13 cellular contexts compared by ENCODE assay signal in the genomic region with DNA sequence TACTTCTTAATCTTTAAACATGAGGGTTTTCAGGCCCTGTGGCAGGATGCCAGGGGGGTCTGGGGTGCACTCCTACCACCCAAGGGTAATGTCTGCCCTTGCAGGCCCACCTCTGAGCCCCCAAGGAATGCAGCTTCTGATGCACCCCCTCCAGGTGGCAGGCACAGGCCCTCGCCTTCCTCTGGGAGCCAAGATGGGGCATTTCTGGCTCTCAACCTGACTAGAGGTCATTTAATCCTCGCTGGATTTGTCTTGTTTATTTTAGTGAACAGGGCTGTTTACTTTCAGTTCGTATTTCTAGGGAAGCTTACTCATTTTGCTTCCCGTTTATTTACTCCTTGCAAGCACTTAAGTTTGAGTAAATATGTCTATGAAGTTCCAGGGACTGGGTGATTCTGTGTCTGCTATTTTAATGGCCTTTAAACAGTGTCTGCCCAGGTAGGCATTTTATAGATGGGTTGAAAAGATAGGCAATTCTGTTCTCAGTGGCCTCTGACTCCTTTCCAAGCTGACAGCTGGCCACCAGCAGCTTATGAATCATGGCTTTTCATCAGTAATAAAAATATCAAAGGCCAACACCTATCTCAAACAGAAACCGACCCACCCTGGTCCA. TPM values are rescaled to one million over a fixed set of nuclear protein-coding genes. Genes with fewer than 3 reads are reported as not detected.
DNase-seq lines count a peak whose midpoint lies in the region; ATAC-seq and TF ChIP-seq lines count a peak whose summit lies in the region.
"Had no signal": no experiment of that assay in that cellular context is flagged by ENCODE, and none has a peak within 500 bp of the region (broad histone marks: within the 10 kb centered on the region; RNA-seq: fewer than 3 reads in every experiment).

No MANE protein-coding gene starts in this region.

- H3K4me1 ChIP-seq in ACC112 (ENCODE audit: control insufficient read depth, insufficient read depth, low read length, unreplicated experiment) (peaks cover 17% of the 10 kb centered on the region), left lung (no peaks in the 10 kb centered on the region)

- H3K27ac ChIP-seq in ACC112 (ENCODE audit: low read depth, low read length), result no peak overlapping the region
- H3K27ac ChIP-seq in left lung, result no peak overlapping the region
- H3K27ac ChIP-seq: cardiac muscle cell had no signal

- H3K36me3 ChIP-seq in ACC112 (ENCODE audit: insufficient read depth, low read length) (no peaks in the 10 kb centered on the region), left lung (no peaks in the 10 kb centered on the region)
- H3K36me3 ChIP-seq: cardiac muscle cell had no signal

- H3K79me2 ChIP-seq in ACC112 (ENCODE audit: control insufficient read depth, insufficient read depth, low read length, unreplicated experiment), result no peaks in the 10 kb centered on the region

- H3K4me3 ChIP-seq in ACC112 (ENCODE audit: low read depth, low read length), result peak overlapping the region; percentile 20; the same call in 1 of the 2 replicates
- H3K4me3 ChIP-seq in LNCaP clone FGC (ENCODE audit: low read depth, low read length), result no peak overlapping the region
- no peak overlapping the region for H3K4me3 ChIP-seq in left lung
- H3K4me3 ChIP-seq: cardiac muscle cell had no signal

- DNase-seq in LNCaP clone FGC (ENCODE audit: low read depth), result peak; percentile 99
- peak; percentile 34 for DNase-seq in RPMI8226
- DNase-seq in left lung, result no peak
- no peak for DNase-seq in OCI-M2 (lab: John Stamatoyannopoulos, UW; ENCODE audit: unreplicated experiment)
- no peak for DNase-seq in NCI-H2171 treated with DMSO at 0.1 percent for 48 hours (lab: John Stamatoyannopoulos, UW)
- no peak for DNase-seq in left ventricle myocardium superior
- DNase-seq: AML-193; mesendoderm; stimulated activated CD4-positive, alpha-beta T cell treated with anti-CD3 and anti-CD28 coated beads, Interleukin-12 subunit alpha, Interleukin-12 subunit beta, amount 100 ng/mL, for 4 hours; T1000 had no signal

- TF ChIP-seq CTCF in LNCaP clone FGC (IDR thresholded peaks at IDR 0.05; ENCODE audit: control insufficient read depth, extremely low read depth, insufficient read depth) (no peak), left lung (IDR thresholded peaks at IDR 0.05) (no peak)

- intact Hi-C loops in left lung (cut with DNase I) (no loop called here), left ventricle myocardium superior (cut with micrococcal nuclease) (no loop called here)

- H3K27me3 ChIP-seq in ACC112 (ENCODE audit: insufficient read depth, low read length) (no peaks in the 10 kb centered on the region), left lung (peaks cover 0 to 4% of the 10 kb centered on the region in 2 donors)
- H3K27me3 ChIP-seq: cardiac muscle cell had no signal

- peak; percentile 33 for ATAC-seq in left lung
- no peak for ATAC-seq in GM18909 (IDR thresholded peaks at IDR 0.05; ENCODE audit: poor library complexity, unreplicated experiment)
- no peak for ATAC-seq in left ventricle myocardium superior

- H2AFZ ChIP-seq in ACC112 (ENCODE audit: low read length, unreplicated experiment), result no peak overlapping the region

- H3K9me3 ChIP-seq in left lung, result no peaks in the 10 kb centered on the region

RNA-seq across cellular contexts. Expression of gene DNPEP, which starts 11.1 kb away (rescaled TPM):
- total RNA-seq in left lung (10 to 100 TPM; 41.6 to 62.9 TPM), left ventricle myocardium superior (74.8 TPM)

RNA-seq across cellular contexts. Expression of gene DES, which starts 19.4 kb away (rescaled TPM):
- total RNA-seq in left lung (100 to 1,000 TPM in 1 of 2 donors, 10 to 100 TPM in 1; 32.0 to 101 TPM), left ventricle myocardium superior (14,457 TPM)

RNA-seq across cellular contexts. Expression of gene SPEG, which starts 35.8 kb away (rescaled TPM):
- total RNA-seq in left lung (10 to 100 TPM in 1 of 2 donors, 1 to 10 TPM in 1; 7.3 to 11.7 TPM), left ventricle myocardium superior (111 TPM)

Comparison
In these comparisons a context has a peak if more than half of its experiments do, and no peak if none do; other contexts are left out.
1. DNase-seq: peak in LNCaP clone FGC (single experiment) and RPMI8226 (single experiment); none in left lung (0 of 2), OCI-M2 (single experiment), NCI-H2171 treated with DMSO at 0.1 percent for 48 hours (single experiment) and left ventricle myocardium superior (single experiment).
2. RNA of gene DES, which starts 19.4 kb away (total RNA-seq): 14,457 TPM in left ventricle myocardium superior (single experiment); 32.0 to 101 TPM in left lung; every median in the first group is over 100 times any median in the second.